2 cellular contexts compared by ENCODE assay signal in the genomic region with DNA sequence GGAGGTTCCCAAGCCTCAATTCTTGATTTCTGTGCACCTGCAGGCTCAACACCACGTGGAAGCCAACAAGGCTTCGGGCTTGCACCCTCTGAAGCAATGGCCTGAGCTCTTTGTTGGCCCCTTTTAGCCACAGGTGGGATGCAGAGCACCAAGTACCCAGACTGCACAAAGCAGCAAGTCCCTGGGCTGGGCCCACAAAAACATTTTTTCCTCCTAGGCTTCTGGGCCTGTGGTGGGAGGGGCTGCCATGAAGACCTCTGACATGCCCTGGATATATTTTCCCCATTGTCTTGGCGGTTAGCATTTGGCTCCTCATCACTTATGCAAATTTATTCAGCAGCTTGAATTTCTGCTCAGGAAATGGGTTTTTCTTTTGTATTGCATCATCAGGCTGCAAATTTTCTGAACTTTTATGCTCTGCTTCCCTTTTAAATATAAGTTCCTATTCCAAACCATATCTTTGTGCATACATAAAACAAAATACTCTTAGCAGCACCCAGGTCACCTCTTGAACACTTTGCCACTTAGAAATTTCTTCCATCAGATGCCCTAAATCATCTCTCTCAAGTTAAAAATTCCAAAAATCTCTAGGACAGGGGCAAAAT.
TF ChIP-seq lines count a peak whose summit lies in the region.

No MANE protein-coding gene starts in this region.

TF ChIP-seq in HepG2, 621 proteins besides CTCF, POLR2A, EP300 and RAD21:
- TF ChIP-seq ATF7 (IDR thresholded peaks at IDR 0.05) (0 out of 2 replicates have a peak, but pooled peaks have one; percentile 29), ATF7 (CRISPR knock-in tag; IDR thresholded peaks at IDR 0.05) (no peak), MAFF (IDR thresholded peaks at IDR 0.05; ENCODE audit: low read depth, low read length) (no peak), ZNF841 (CRISPR knock-in tag; IDR thresholded peaks at IDR 0.05; ENCODE audit: borderline replicate concordance) (peak; percentile 99), CEBPB (IDR thresholded peaks at IDR 0.05; ENCODE audit: borderline replicate concordance, low read depth, low read length) (peak; percentile 26; the same call in 1 of the 2 replicates)
- TF ChIP-seq, protein P1, sequence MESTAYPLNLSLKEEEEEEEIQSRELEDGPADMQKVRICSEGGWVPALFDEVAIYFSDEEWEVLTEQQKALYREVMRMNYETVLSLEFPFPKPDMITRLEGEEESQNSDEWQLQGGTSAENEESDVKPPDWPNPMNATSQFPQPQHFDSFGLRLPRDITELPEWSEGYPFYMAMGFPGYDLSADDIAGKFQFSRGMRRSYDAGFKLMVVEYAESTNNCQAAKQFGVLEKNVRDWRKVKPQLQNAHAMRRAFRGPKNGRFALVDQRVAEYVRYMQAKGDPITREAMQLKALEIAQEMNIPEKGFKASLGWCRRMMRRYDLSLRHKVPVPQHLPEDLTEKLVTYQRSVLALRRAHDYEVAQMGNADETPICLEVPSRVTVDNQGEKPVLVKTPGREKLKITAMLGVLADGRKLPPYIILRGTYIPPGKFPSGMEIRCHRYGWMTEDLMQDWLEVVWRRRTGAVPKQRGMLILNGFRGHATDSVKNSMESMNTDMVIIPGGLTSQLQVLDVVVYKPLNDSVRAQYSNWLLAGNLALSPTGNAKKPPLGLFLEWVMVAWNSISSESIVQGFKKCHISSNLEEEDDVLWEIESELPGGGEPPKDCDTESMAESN (CRISPR knock-in tag; conservative IDR thresholded peaks at IDR 0.05), result no peak

TF ChIP-seq in H1, 55 proteins besides CTCF, POLR2A, EP300 and RAD21:
- no peak for TF ChIP-seq TCF12 (IDR thresholded peaks at IDR 0.05; ENCODE audit: low read depth, low read length)
- peak; percentile 43; the same call in 1 of the 2 replicates for TF ChIP-seq CEBPB (IDR thresholded peaks at IDR 0.05; ENCODE audit: low read depth, low read length)
